In genomic region chr19:5952193-5953033, GRCh38 we compare ENCODE assay signal across 1 cellular context.
TF ChIP-seq lines count a peak whose summit lies in the region.

No MANE protein-coding gene starts in this region.

TF ChIP-seq in GM12878, 131 proteins besides CTCF, POLR2A, EP300 and RAD21:
- no peak for TF ChIP-seq SRF (IDR thresholded peaks at IDR 0.05; ENCODE audit: low read depth in 2 of 2, low read length in 2 of 2)
- TF ChIP-seq ZNF622 (IDR thresholded peaks at IDR 0.05), result no peak
- no peak for TF ChIP-seq MTA3 (IDR thresholded peaks at IDR 0.05; ENCODE audit: borderline replicate concordance, low read length)
- TF ChIP-seq EZH2 (IDR thresholded peaks at IDR 0.05; ENCODE audit: borderline replicate concordance, control insufficient read depth, low read depth, low read length), result no peak
- TF ChIP-seq KLF5 (IDR thresholded peaks at IDR 0.05; ENCODE audit: partially characterized antibody), result no peak
- no peak for TF ChIP-seq RELA (IDR thresholded peaks at IDR 0.05; ENCODE audit: borderline replicate concordance, partially characterized antibody)
- TF ChIP-seq IRF3 (IDR thresholded peaks at IDR 0.05), result no peak
- no peak for TF ChIP-seq ETV6 (conservative IDR thresholded peaks at IDR 0.05 in 1 of 2, IDR thresholded peaks at IDR 0.05 in 1 of 2; ENCODE audit: borderline replicate concordance in 1 of 2, low read depth in 1 of 2)
- TF ChIP-seq TCF12 (IDR thresholded peaks at IDR 0.05; ENCODE audit: low read depth, low read length), result no peak
- TF ChIP-seq RCOR1 (conservative IDR thresholded peaks at IDR 0.05; ENCODE audit: low read depth, low read length), result no peak
- no peak for TF ChIP-seq ATF3 (IDR thresholded peaks at IDR 0.05; ENCODE audit: borderline replicate concordance, extremely low read depth, low read depth, low read length)
- TF ChIP-seq TCF3 (IDR thresholded peaks at IDR 0.05; ENCODE audit: borderline replicate concordance, insufficient read depth, low read depth, low read length), result no peak
- TF ChIP-seq NRF1 (conservative IDR thresholded peaks at IDR 0.05; ENCODE audit: low read depth, low read length), result no peak
- TF ChIP-seq PRDM15 (CRISPR knock-in tag; IDR thresholded peaks at IDR 0.05), result no peak
- no peak for TF ChIP-seq WRNIP1 (IDR thresholded peaks at IDR 0.05; ENCODE audit: borderline replicate concordance, low read depth, low read length)
- TF ChIP-seq CREB1 (IDR thresholded peaks at IDR 0.05; ENCODE audit: low read depth), result no peak
TF ChIP-seq in GM12878: peak in this region for 0.
